ENCODE assay signal across 8 cellular contexts in genomic region chr6:158060447-158061360, GRCh38.
DNase-seq lines count a peak whose midpoint lies in the region; ATAC-seq and TF ChIP-seq lines count a peak whose summit lies in the region.

No MANE protein-coding gene starts in this region.

- H3K9me3 ChIP-seq in uterus: no peaks in the 10 kb centered on the region

- ATAC-seq in GM18502 (IDR thresholded peaks at IDR 0.05; ENCODE audit: poor library complexity, unreplicated experiment): no peak

- peaks cover 32% of the 10 kb centered on the region for H3K36me3 Mint-ChIP-seq in dendritic cell treated with granulocyte-macrophage colony-stimulating factor and Interleukin-4, amounts not matched to agents 40 ng/mL and 50 ng/mL, for 4 days (ENCODE audit: low read depth)

- H3K27ac ChIP-seq in uterus: peak overlapping the region; percentile 66 to 72

- H3K4me1 ChIP-seq in uterus: peaks cover 13 to 14% of the 10 kb centered on the region in 2 donors

- no peaks in the 10 kb centered on the region for H3K27me3 ChIP-seq in uterus

- no peaks in the 10 kb centered on the region for H3K36me3 ChIP-seq in uterus

- intact Hi-C loops in dendritic cell treated with granulocyte-macrophage colony-stimulating factor and Interleukin-4, amounts not matched to agents 40 ng/mL and 50 ng/mL, for 4 days (cut with micrococcal nuclease): no loop called here
- intact Hi-C loops in uterus (cut with DNase I; ENCODE audit: low total_unique reads): loop anchor here (10.0 kb wide), 1 partner anchor 86 kb away; no protein-coding TSS in a partner anchor

- no peak for TF ChIP-seq POLR2A in uterus (IDR thresholded peaks at IDR 0.05)

- H3K9me3 Mint-ChIP-seq in dendritic cell treated with granulocyte-macrophage colony-stimulating factor and Interleukin-4, amounts not matched to agents 40 ng/mL and 50 ng/mL, for 4 days: no peaks in the 10 kb centered on the region

- H3K27me3 Mint-ChIP-seq in dendritic cell treated with granulocyte-macrophage colony-stimulating factor and Interleukin-4, amounts not matched to agents 40 ng/mL and 50 ng/mL, for 4 days: peaks cover 23% of the 10 kb centered on the region

- TF ChIP-seq CTCF in uterus (IDR thresholded peaks at IDR 0.05): no peak

- H3K4me3 ChIP-seq in uterus: no peak overlapping the region

- no peak overlapping the region for H3K4me3 Mint-ChIP-seq in dendritic cell treated with granulocyte-macrophage colony-stimulating factor and Interleukin-4, amounts not matched to agents 40 ng/mL and 50 ng/mL, for 4 days

- H3K27ac Mint-ChIP-seq in dendritic cell treated with granulocyte-macrophage colony-stimulating factor and Interleukin-4, amounts not matched to agents 40 ng/mL and 50 ng/mL, for 4 days: peak overlapping the region; percentile 49

- H3K4me1 Mint-ChIP-seq in dendritic cell treated with granulocyte-macrophage colony-stimulating factor and Interleukin-4, amounts not matched to agents 40 ng/mL and 50 ng/mL, for 4 days (ENCODE audit: low read depth): peaks cover 27% of the 10 kb centered on the region

- DNase-seq in GM03348 (ENCODE audit: low spot score) (peak; percentile 89), NCI-H510A (lab: John Stamatoyannopoulos, UW) (peak; percentile 53), medulla oblongata (ENCODE audit: extremely low spot score) (peak; percentile 62), uterus (peak; percentile 77), NAMALWA (ENCODE audit: low spot score) (no peak), OCI-M1 (lab: John Stamatoyannopoulos, UW) (no peak)

Comparison
In these comparisons a context has a peak if more than half of its experiments do, and no peak if none do; other contexts are left out.
1. DNase-seq: peak in GM03348 (single experiment), NCI-H510A (single experiment), medulla oblongata (single experiment) and uterus (2 of 2); none in NAMALWA (single experiment) and OCI-M1 (single experiment).